ENCODE assay signal across 8 cellular contexts in genomic region chr1:19643602-19644419, GRCh38. TPM values are rescaled to one million over a fixed set of nuclear protein-coding genes. Genes with fewer than 3 reads are reported as not detected.
DNase-seq lines count a peak whose midpoint lies in the region; TF ChIP-seq lines count a peak whose summit lies in the region.

NBL1 (plus strand) TSS chr1:19644311; CDS start chr1:19655031, 10,720 bp downstream.

- peaks cover 51% of the 10 kb centered on the region for H3F3A ChIP-seq in neural progenitor cell (ENCODE audit: low read depth)

- peaks cover 69% of the 10 kb centered on the region for H3K27me3 ChIP-seq in neural progenitor cell

- peak within 1 kb of the TSS; percentile 73 for H2AFZ ChIP-seq in neural progenitor cell (replicated peaks)

- H4K20me1 ChIP-seq in neural progenitor cell (ENCODE audit: low read depth) = peaks cover 10% of the 10 kb centered on the region

- no peaks in the 10 kb centered on the region for H3K9me3 Mint-ChIP-seq in neural progenitor cell

- H3K4me3 Mint-ChIP-seq in neural progenitor cell = peak within 1 kb of the TSS; percentile 94

- peaks cover 29% of the 10 kb centered on the region for H3K4me1 Mint-ChIP-seq in neural progenitor cell

- H3K4me1 ChIP-seq in neural progenitor cell = peaks cover 32% of the 10 kb centered on the region

- H3K9me3 ChIP-seq in neural progenitor cell (ENCODE audit: low read depth) = no peaks in the 10 kb centered on the region

- H3K4me3 ChIP-seq in neural progenitor cell = peak within 1 kb of the TSS; percentile 62

- H3K9ac ChIP-seq in neural progenitor cell = no peak within 1 kb of the TSS

- TF ChIP-seq CTCF in neural progenitor cell (IDR thresholded peaks at IDR 0.05) = no peak
- no peak for TF ChIP-seq CTCF in subcutaneous adipose tissue (IDR thresholded peaks at IDR 0.05; ENCODE audit: low read depth)

- H3K27ac Mint-ChIP-seq in neural progenitor cell = no peak within 1 kb of the TSS

- no peaks in the 10 kb centered on the region for H3K36me3 Mint-ChIP-seq in neural progenitor cell

- H3K36me3 ChIP-seq in neural progenitor cell = no peaks in the 10 kb centered on the region

- peaks cover 31% of the 10 kb centered on the region for H3K27me3 Mint-ChIP-seq in neural progenitor cell (ENCODE audit: insufficient read depth, low read depth)

- no peak within 1 kb of the TSS for H3K27ac ChIP-seq in neural progenitor cell

- H3K79me2 ChIP-seq in neural progenitor cell (ENCODE audit: low read depth) = no peaks in the 10 kb centered on the region

- H3K4me2 ChIP-seq in neural progenitor cell = peak within 1 kb of the TSS; percentile 95

- DNase-seq in NCI-H345 (lab: John Stamatoyannopoulos, UW) (peak; percentile 29), NCI-H345 treated with DMSO at 0.1 percent for 48 hours (lab: John Stamatoyannopoulos, UW; ENCODE audit: unreplicated experiment) (no peak), RKO (ENCODE audit: low spot score) (peak; percentile 74), activated gamma-delta T cell treated with Interleukin-2 at 50 U/mL for 16 hours (peak; percentile 64), foreskin melanocyte (peak; percentile 36), neural progenitor cell (ENCODE audit: low spot score) (peak; percentile 63), HuH-7 (ENCODE audit: low spot score) (no peak)

RNA-seq across cellular contexts. Expression of gene NBL1, which starts in this region (rescaled TPM):
- 2.4 and 7.7 TPM in 2 replicates for total RNA-seq in neural progenitor cell (ENCODE audit: low replicate concordance)
- 10 to 100 TPM; 16.3 to 80.6 (median 51.2) TPM for total RNA-seq in subcutaneous adipose tissue

Comparison
In these comparisons a context has a peak if more than half of its experiments do, and no peak if none do; other contexts are left out.
1. DNase-seq: peak in NCI-H345 (single experiment), RKO (single experiment), activated gamma-delta T cell treated with Interleukin-2 at 50 U/mL for 16 hours (single experiment), foreskin melanocyte (single experiment) and neural progenitor cell (single experiment); none in NCI-H345 treated with DMSO at 0.1 percent for 48 hours (single experiment) and HuH-7 (single experiment).